In the genomic region with DNA sequence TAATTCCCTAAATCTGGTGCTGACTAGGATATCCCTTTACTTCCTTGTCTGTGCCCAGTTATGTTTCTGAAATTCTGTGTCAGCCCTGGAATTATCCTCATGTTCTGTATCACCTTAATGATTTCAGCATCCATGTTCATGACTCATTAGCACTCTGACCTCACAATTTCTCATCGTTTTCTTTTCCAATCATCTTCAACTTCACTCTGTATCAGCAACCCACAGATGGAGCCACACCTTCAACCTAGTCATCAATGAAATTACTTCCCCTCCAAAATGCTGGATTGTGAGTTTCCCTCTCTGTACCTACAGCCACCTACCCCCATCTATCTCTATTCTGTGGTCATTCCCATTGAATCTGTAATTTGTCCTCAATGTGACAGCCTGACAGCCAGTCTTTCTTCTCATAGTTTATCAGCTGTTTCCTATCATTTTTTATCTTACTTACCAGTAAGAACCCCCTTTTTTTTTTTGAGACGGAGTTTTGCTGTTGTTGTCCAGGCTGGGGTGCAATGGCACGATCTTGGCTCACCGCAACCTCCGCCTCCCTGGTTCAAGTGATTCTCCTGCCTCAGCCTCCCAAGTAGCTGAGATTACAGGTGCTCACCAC, we compare ENCODE assay signal across 13 cellular contexts. TPM values are rescaled to one million over a fixed set of nuclear protein-coding genes. Genes with fewer than 3 reads are reported as not detected.
A peak's percentile ranks its signal among the peaks of the same experiment; 100 is the strongest.
DNase-seq lines count a peak whose midpoint lies in the region; ATAC-seq, FAIRE-seq and TF ChIP-seq lines count a peak whose summit lies in the region.
"Had no signal": no experiment of that assay in that cellular context is flagged by ENCODE, and none has a peak within 500 bp of the region (broad histone marks: within the 10 kb centered on the region; RNA-seq: fewer than 3 reads in every experiment).

No MANE protein-coding gene starts in this region.

- H3K27ac ChIP-seq in HepG2 (ENCODE audit: extremely low read length, insufficient read depth, low read length) (no peak overlapping the region), right lobe of liver (no peak overlapping the region), RWPE2 (ENCODE audit: poor library complexity, severe bottlenecking) (peak overlapping the region; percentile 42), epithelial cell of prostate (peak overlapping the region; percentile 92)
- no peak overlapping the region for H3K27ac ChIP-seq in CD8-positive, alpha-beta T cell (ENCODE audit: low read depth, low read length)
- H3K27ac ChIP-seq: esophagus muscularis mucosa had no signal

- TF ChIP-seq RAD21 in HepG2 (CRISPR knock-in tag; IDR thresholded peaks at IDR 0.05): no peak

- H4K20me1 ChIP-seq in HepG2 (ENCODE audit: insufficient read depth, low read length): peaks cover 7% of the 10 kb centered on the region

- ATAC-seq in HepG2 (no peak), right lobe of liver (no peak), RWPE2 (ENCODE audit: low read depth) (peak; percentile 28), GM21526 (IDR thresholded peaks at IDR 0.05; ENCODE audit: low FRiP score, unreplicated experiment) (no peak)
- peak; percentile 52 for ATAC-seq in stimulated activated effector memory CD8-positive, alpha-beta T cell treated with anti-CD3 and anti-CD28 coated beads, Interleukin-12 subunit alpha, Interleukin-12 subunit beta, amount 100 ng/mL, for 72 hours
- no peak for ATAC-seq in CD8-positive, alpha-beta T cell

- WGBS in HepG2 (ENCODE audit: low lambda C conversion rate): 89% methylated on average over 5 of the region's 5 CpGs
- WGBS in right lobe of liver (ENCODE audit: insufficient coverage, low coverage, low lambda C conversion rate, missing lambda C conversion rate): 20% methylated on average over 1 of the region's 5 CpGs

- BruUV-seq in HepG2 (replicated peaks; lab: Mats Ljungman, UMichigan): no TSS peak

- no peaks in the 10 kb centered on the region for H3K9me3 Mint-ChIP-seq in stimulated activated effector memory CD8-positive, alpha-beta T cell treated with anti-CD3 and anti-CD28 coated beads, Interleukin-12 subunit alpha, Interleukin-12 subunit beta, amount 100 ng/mL, for 72 hours
- no peaks in the 10 kb centered on the region for H3K9me3 Mint-ChIP-seq in immature natural killer cell
- H3K9me3 Mint-ChIP-seq in CD8-positive, alpha-beta T cell: peaks cover 2% of the 10 kb centered on the region

- peaks cover 21% of the 10 kb centered on the region for H3K4me1 Mint-ChIP-seq in stimulated activated effector memory CD8-positive, alpha-beta T cell treated with anti-CD3 and anti-CD28 coated beads, Interleukin-12 subunit alpha, Interleukin-12 subunit beta, amount 100 ng/mL, for 72 hours
- H3K4me1 Mint-ChIP-seq in immature natural killer cell: peaks cover 19 to 26% of the 10 kb centered on the region in 2 donors
- peaks cover 25% of the 10 kb centered on the region for H3K4me1 Mint-ChIP-seq in CD8-positive, alpha-beta T cell (ENCODE audit: low read depth)

- H3K27me3 ChIP-seq in HepG2 (ENCODE audit: control insufficient read depth in 1 of 2, insufficient read depth in 2 of 2, low read length in 2 of 2) (peaks cover 0 to 4% of the 10 kb centered on the region in 2 experiments; a peak in 1 of 5 replicates), right lobe of liver (no peaks in the 10 kb centered on the region), RWPE2 (ENCODE audit: insufficient read depth, poor library complexity, severe bottlenecking) (no peaks in the 10 kb centered on the region)
- H3K27me3 ChIP-seq in CD8-positive, alpha-beta T cell (ENCODE audit: insufficient read depth, low read length): no peaks in the 10 kb centered on the region
- H3K27me3 ChIP-seq: esophagus muscularis mucosa had no signal

- DNase-seq in HepG2 (ENCODE audit: low spot score) (no peak), right lobe of liver (no peak), RWPE2 (ENCODE audit: low spot score) (no peak), epithelial cell of prostate (ENCODE audit: low read depth, low spot score) (peak; percentile 78), immature natural killer cell (no peak)
- DNase-seq in stimulated activated effector memory CD8-positive, alpha-beta T cell treated with anti-CD3 and anti-CD28 coated beads, Interleukin-12 subunit alpha, Interleukin-12 subunit beta, amount 100 ng/mL, for 72 hours (ENCODE audit: low spot score in 2 of 2): no peak
- no peak for DNase-seq in CD8-positive, alpha-beta T cell
- DNase-seq: activated CD4-positive, CD25-positive, alpha-beta regulatory T cell; anterior cingulate cortex; NCI-H1436 had no signal

- TF ChIP-seq POLR2A in HepG2 (IDR thresholded peaks at IDR 0.05; ENCODE audit: insufficient read depth in 1 of 2, low read depth in 2 of 2, low read length in 2 of 2) (no peak), right lobe of liver (IDR thresholded peaks at IDR 0.05) (no peak)

- no peak overlapping the region for H3K4me3 Mint-ChIP-seq in stimulated activated effector memory CD8-positive, alpha-beta T cell treated with anti-CD3 and anti-CD28 coated beads, Interleukin-12 subunit alpha, Interleukin-12 subunit beta, amount 100 ng/mL, for 72 hours
- H3K4me3 Mint-ChIP-seq in immature natural killer cell: peak overlapping the region in 1 of 5 donors; percentile 14
- H3K4me3 Mint-ChIP-seq in CD8-positive, alpha-beta T cell: no peak overlapping the region

- H3K9ac ChIP-seq in HepG2 (ENCODE audit: insufficient read depth, low read depth, low read length): no peak overlapping the region

- FAIRE-seq in HepG2 (lab: Jason Lieb, UNC): no peak

- no peaks in the 10 kb centered on the region for H3K36me3 ChIP-seq in HepG2 (replicated peaks in 1 of 2; ENCODE audit: control insufficient read depth in 1 of 2, insufficient read depth in 2 of 2, low read length in 2 of 2)
- H3K36me3 ChIP-seq in right lobe of liver: no peaks in the 10 kb centered on the region
- H3K36me3 ChIP-seq in RWPE2 (ENCODE audit: low read depth): no peaks in the 10 kb centered on the region
- no peaks in the 10 kb centered on the region for H3K36me3 ChIP-seq in CD8-positive, alpha-beta T cell (ENCODE audit: insufficient read depth, low read length)
- H3K36me3 ChIP-seq: esophagus muscularis mucosa, prostate gland had no signal

- H3K36me3 Mint-ChIP-seq in stimulated activated effector memory CD8-positive, alpha-beta T cell treated with anti-CD3 and anti-CD28 coated beads, Interleukin-12 subunit alpha, Interleukin-12 subunit beta, amount 100 ng/mL, for 72 hours: peaks cover 14% of the 10 kb centered on the region
- no peaks in the 10 kb centered on the region for H3K36me3 Mint-ChIP-seq in immature natural killer cell
- H3K36me3 Mint-ChIP-seq in CD8-positive, alpha-beta T cell: peaks cover 11% of the 10 kb centered on the region

- intact Hi-C loops in HepG2 (cut with micrococcal nuclease; ENCODE audit: unreplicated experiment): no loop called here
- intact Hi-C loops in right lobe of liver (cut with DNase I): no loop called here
- intact Hi-C loops in CD8-positive, alpha-beta T cell (cut with DNase I, micrococcal nuclease): loop anchor here in 1 of 2 experiments (2.0 to 10.0 kb wide), 4 partner anchors 13 to 1174 kb away; a partner anchor contains a TSS

- peaks cover 9 to 12% (median 9%) of the 10 kb centered on the region in 3 donors for H3K27me3 Mint-ChIP-seq in immature natural killer cell (ENCODE audit: low read depth in 3 of 3)
- H3K27me3 Mint-ChIP-seq in CD8-positive, alpha-beta T cell (ENCODE audit: low read depth): no peaks in the 10 kb centered on the region

- no peak overlapping the region for H3K27ac Mint-ChIP-seq in stimulated activated effector memory CD8-positive, alpha-beta T cell treated with anti-CD3 and anti-CD28 coated beads, Interleukin-12 subunit alpha, Interleukin-12 subunit beta, amount 100 ng/mL, for 72 hours
- no peak overlapping the region for H3K27ac Mint-ChIP-seq in immature natural killer cell
- H3K27ac Mint-ChIP-seq in CD8-positive, alpha-beta T cell: no peak overlapping the region

- TF ChIP-seq EP300 in HepG2 (IDR thresholded peaks at IDR 0.05; ENCODE audit: low read depth in 2 of 2, low read length in 2 of 2) (no peak), HepG2 (CRISPR knock-in tag; IDR thresholded peaks at IDR 0.05; ENCODE audit: borderline replicate concordance) (no peak)

- in situ Hi-C loops in HepG2 (cut with HindIII; ENCODE audit: extremely low pct_ligation_motif_present, low pct_unique_long_range_greater_than_20kb): loop anchor here (25.0 kb wide), 1 partner anchor 864 kb away; no protein-coding TSS in a partner anchor

- H3K4me3 ChIP-seq in HepG2 (replicated peaks in 1 of 3; ENCODE audit: insufficient read depth in 1 of 3, low read depth in 2 of 3, low read length in 3 of 3) (no peak overlapping the region), right lobe of liver (no peak overlapping the region), RWPE2 (ENCODE audit: severe bottlenecking) (no peak overlapping the region)
- H3K4me3 ChIP-seq in CD8-positive, alpha-beta T cell (ENCODE audit: low read depth, low read length): no peak overlapping the region
- H3K4me3 ChIP-seq: esophagus muscularis mucosa, prostate gland had no signal

- H3K4me2 ChIP-seq in HepG2 (ENCODE audit: low read depth, low read length): no peak overlapping the region

- H3K4me1 ChIP-seq in HepG2 (ENCODE audit: insufficient read depth, low read length) (peaks cover 30% of the 10 kb centered on the region), right lobe of liver (peaks cover 0 to 16% (median 2%) of the 10 kb centered on the region in 4 donors), RWPE2 (ENCODE audit: insufficient read depth, poor library complexity, severe bottlenecking) (peaks cover 20% of the 10 kb centered on the region)
- peaks cover 9% of the 10 kb centered on the region for H3K4me1 ChIP-seq in CD8-positive, alpha-beta T cell (ENCODE audit: insufficient read depth, low read length)

- POLR2A ChIA-PET in HepG2 (lab: Yijun Ruan, JAX): no interaction called here
- POLR2A ChIA-PET in CD8-positive, alpha-beta T cell (lab: Charles Lee): interaction anchor here (1.4 kb wide), 1 partner anchor 52 kb away, joined by 3 read pairs; no protein-coding TSS in a partner anchor

- H3K79me2 ChIP-seq in HepG2 (ENCODE audit: insufficient read depth, low read length): peaks cover 28% of the 10 kb centered on the region

- TF ChIP-seq CTCF in HepG2 (CRISPR knock-in tag; IDR thresholded peaks at IDR 0.05) (no peak), right lobe of liver (IDR thresholded peaks at IDR 0.05) (no peak), RWPE2 (IDR thresholded peaks at IDR 0.05; ENCODE audit: poor library complexity, severe bottlenecking) (no peak)
- TF ChIP-seq CTCF in CD8-positive, alpha-beta T cell (IDR thresholded peaks at IDR 0.05): no peak

- H3K9me3 ChIP-seq in HepG2 (ENCODE audit: low read length) (peaks cover 8% of the 10 kb centered on the region), right lobe of liver (no peaks in the 10 kb centered on the region), RWPE2 (ENCODE audit: severe bottlenecking) (peaks cover 6% of the 10 kb centered on the region)
- H3K9me3 ChIP-seq in CD8-positive, alpha-beta T cell (ENCODE audit: low read length): no peaks in the 10 kb centered on the region
- H3K9me3 ChIP-seq: prostate gland had no signal

- no peak overlapping the region for H2AFZ ChIP-seq in HepG2 (ENCODE audit: low read length)

- CTCF ChIA-PET in HepG2 (lab: Yijun Ruan, JAX; ENCODE audit: low intra/inter-chr PET ratio, low total read pairs): no interaction called here
- CTCF ChIA-PET in CD8-positive, alpha-beta T cell (lab: Charles Lee): interaction anchor here (0.8 kb wide), 1 partner anchor 15 kb away, joined by 3 read pairs; no protein-coding TSS in a partner anchor

RNA-seq across cellular contexts. Expression of a gene that starts 3.1 kb away (rescaled TPM):
- total RNA-seq in HepG2 (2016; rRNA removed; fragmentation: Illumina TruSeq; extraction: Trizol): 161 and 166 TPM in 2 replicates
- 14.7 and 15.1 TPM in 2 replicates for total RNA-seq in HepG2 (2016; cell fraction: cytosol; rRNA removed; fragmentation: Illumina TruSeq; extraction: Trizol; ENCODE audit: low read depth)
- total RNA-seq in HepG2 (2016; cell fraction: insoluble cytoplasmic fraction; rRNA removed; fragmentation: Illumina TruSeq; extraction: Trizol): 168 TPM in 2 replicates
- total RNA-seq in HepG2 (2016; cell fraction: membrane; rRNA removed; fragmentation: Illumina TruSeq; extraction: Trizol): 65.8 and 71.7 TPM in 2 replicates
- 163 and 201 TPM in 2 replicates for total RNA-seq in HepG2 (2016; cell fraction: nucleus; rRNA removed; fragmentation: Illumina TruSeq; extraction: Trizol)
- 57.9 and 66.6 TPM in 2 replicates for polyA plus RNA-seq in HepG2 (2011; rRNA removed)
- 31.2 and 65.6 TPM in 2 replicates for polyA plus RNA-seq in HepG2 (2011; cell fraction: cytosol; rRNA removed)
- polyA plus RNA-seq in HepG2 (2011; cell fraction: nucleus; rRNA removed): 23.4 and 30.7 TPM in 2 replicates
- 51.0 and 78.1 TPM in 2 replicates for polyA plus RNA-seq in HepG2 (2012)
- polyA plus RNA-seq in HepG2 (2016; cell fraction: cytosol; fragmentation: Illumina TruSeq; extraction: Trizol; ENCODE audit: low read depth): 2.0 and 2.1 TPM in 2 replicates
- 43.1 and 49.7 TPM in 2 replicates for polyA plus RNA-seq in HepG2 (2016; cell fraction: insoluble cytoplasmic fraction; fragmentation: Illumina TruSeq; extraction: Trizol; ENCODE audit: low read depth)
- polyA plus RNA-seq in HepG2 (2016; cell fraction: membrane; fragmentation: Illumina TruSeq; extraction: Trizol; ENCODE audit: low read depth): 9.8 and 10.4 TPM in 2 replicates
- polyA plus RNA-seq in HepG2 (2016; cell fraction: nucleus; fragmentation: Illumina TruSeq; extraction: Trizol; ENCODE audit: insufficient read depth, low read depth): 83.2 and 85.6 TPM in 2 replicates
- polyA minus RNA-seq in HepG2 (2011; rRNA and poly(A)+ RNA removed; ENCODE audit: low replicate concordance): 72.6 and 124 TPM in 2 replicates
- polyA minus RNA-seq in HepG2 (2011; cell fraction: cytosol; rRNA and poly(A)+ RNA removed): 241 and 268 TPM in 2 replicates
- 145 and 264 TPM in 2 replicates for polyA minus RNA-seq in HepG2 (2011; cell fraction: nucleus; rRNA and poly(A)+ RNA removed)
- total RNA-seq in right lobe of liver: 100 to 1,000 TPM; 150 to 341 (median 278) TPM
- polyA plus RNA-seq in immature natural killer cell: 1 to 10 TPM; 3.2 to 8.2 (median 4.7) TPM
- total RNA-seq in CD8-positive, alpha-beta T cell: 100 to 1,000 TPM; 201 to 214 TPM

Comparison
In these comparisons a context has a peak if more than half of its experiments do, and no peak if none do; other contexts are left out.
1. ATAC-seq: peak in RWPE2 (single experiment) and stimulated activated effector memory CD8-positive, alpha-beta T cell treated with anti-CD3 and anti-CD28 coated beads, Interleukin-12 subunit alpha, Interleukin-12 subunit beta, amount 100 ng/mL, for 72 hours (single experiment); none in HepG2 (single experiment), right lobe of liver (0 of 4), GM21526 (single experiment) and CD8-positive, alpha-beta T cell (single experiment).
2. H3K27ac ChIP-seq: peak in RWPE2 (single experiment) and epithelial cell of prostate (single experiment); none in HepG2 (single experiment), right lobe of liver (0 of 3) and CD8-positive, alpha-beta T cell (single experiment).